8 cellular contexts compared by ENCODE assay signal in the genomic region with DNA sequence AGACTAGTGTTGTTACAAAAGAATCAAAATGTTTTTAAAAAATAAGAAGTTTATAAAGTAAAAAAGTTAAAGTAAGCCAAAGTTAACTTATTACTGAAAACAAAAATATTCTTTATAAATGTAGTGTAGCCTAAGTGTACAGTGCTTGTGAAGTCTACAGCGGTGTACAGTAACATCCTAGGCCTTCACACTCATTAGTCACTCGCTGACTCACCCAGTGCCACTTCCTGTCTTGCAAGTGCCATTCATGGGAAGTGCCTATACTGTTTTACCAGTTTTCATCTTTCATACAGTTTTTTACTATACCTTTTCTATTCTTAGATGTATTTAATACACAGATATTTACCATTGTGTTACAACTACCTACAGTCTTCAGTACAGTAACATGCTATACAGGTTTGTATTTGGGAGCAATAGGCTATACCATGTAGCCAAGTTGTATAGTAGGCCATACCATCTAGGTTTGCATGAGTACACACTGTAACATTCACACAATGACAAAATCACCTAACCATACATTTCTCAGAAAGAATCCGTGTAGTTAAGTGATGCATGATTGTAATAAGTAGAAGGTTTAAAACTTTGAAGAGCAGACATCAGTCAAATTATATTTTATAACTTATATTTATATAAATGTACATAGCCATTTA. TPM values are rescaled to one million over a fixed set of nuclear protein-coding genes. Genes with fewer than 3 reads are reported as not detected.
DNase-seq lines count a peak whose midpoint lies in the region; ATAC-seq and FAIRE-seq lines count a peak whose summit lies in the region.

No MANE protein-coding gene starts in this region.

- H3K27ac ChIP-seq in mesendoderm (ENCODE audit: low read depth, low read length) = no peak overlapping the region

- DNase-seq in HTR-8/SVneo (ENCODE audit: insufficient read length, low spot score) (peak; percentile 7), kidney glomerular epithelial cell (lab: John Stamatoyannopoulos, UW) (peak; percentile 69), mesendoderm (no peak), NCI-H2171 treated with DMSO at 0.1 percent for 48 hours (lab: John Stamatoyannopoulos, UW) (no peak), pons (ENCODE audit: low spot score) (no peak), sciatic nerve (ENCODE audit: low spot score) (no peak)
- peak; percentile 39 for DNase-seq in activated CD8-positive, alpha-beta memory T cell treated with anti-CD3 and anti-CD28 coated beads, Interleukin-2, amount 50 U/mL, for 4 hours

- no peaks in the 10 kb centered on the region for H3K4me1 ChIP-seq in mesendoderm (ENCODE audit: control insufficient read depth, low read depth, low read length)

- no peak overlapping the region for H3K4ac ChIP-seq in mesendoderm (ENCODE audit: low read depth, low read length)

- FAIRE-seq in HTR-8/SVneo (lab: Jason Lieb, UNC) = no peak

- no peak overlapping the region for H3K56ac ChIP-seq in mesendoderm (ENCODE audit: low read length)

- H3K23ac ChIP-seq in mesendoderm (ENCODE audit: low read length) = no peak overlapping the region

- H3K4me3 ChIP-seq in mesendoderm (ENCODE audit: low read length) = no peak overlapping the region

- ATAC-seq in GM18520 (IDR thresholded peaks at IDR 0.05; ENCODE audit: unreplicated experiment) (peak; percentile 75), sciatic nerve (no peak)

- H2BK15ac ChIP-seq in mesendoderm (replicated peaks; ENCODE audit: low read depth) = no peak overlapping the region

- H2BK5ac ChIP-seq in mesendoderm (ENCODE audit: low read length) = no peak overlapping the region

- no peak overlapping the region for H3K4me2 ChIP-seq in mesendoderm (ENCODE audit: low read length)

- no peak overlapping the region for H3K18ac ChIP-seq in mesendoderm (ENCODE audit: low read length)

- no peak overlapping the region for H4K8ac ChIP-seq in mesendoderm (ENCODE audit: low read depth, low read length)

- H3K27me3 ChIP-seq in mesendoderm (ENCODE audit: insufficient read depth, low read length, poor library complexity) = no peaks in the 10 kb centered on the region

- no peak overlapping the region for H4K5ac ChIP-seq in mesendoderm (ENCODE audit: low read length)

- H3K79me2 ChIP-seq in mesendoderm (ENCODE audit: control insufficient read depth, insufficient read depth, low read length) = no peaks in the 10 kb centered on the region

- no CpG with 5 or more reads among the region's 3 CpGs for WGBS in mesendoderm (ENCODE audit: extremely low coverage, insufficient coverage, low lambda C conversion rate)

- intact Hi-C loops in sciatic nerve (cut with DNase I) = no loop called here

- H3K79me1 ChIP-seq in mesendoderm (ENCODE audit: low read length) = no peaks in the 10 kb centered on the region

- H3K36me3 ChIP-seq in mesendoderm (ENCODE audit: control insufficient read depth, insufficient read depth, low read length) = no peaks in the 10 kb centered on the region

- no peak overlapping the region for H2AK5ac ChIP-seq in mesendoderm (ENCODE audit: low read length)

- no peak overlapping the region for H2BK120ac ChIP-seq in mesendoderm (ENCODE audit: low read depth, low read length)

- no peak overlapping the region for H3K9ac ChIP-seq in mesendoderm (ENCODE audit: low read length)

RNA-seq across cellular contexts. Expression of gene SERPINB7, which starts 13.4 kb away (rescaled TPM):
- not detected for polyA plus RNA-seq in mesendoderm (2013, experiment 1 of 2)
- not detected for polyA plus RNA-seq in mesendoderm (2013, experiment 2 of 2)
- total RNA-seq in sciatic nerve = 0.53 TPM

Comparison
In these comparisons a context has a peak if more than half of its experiments do, and no peak if none do; other contexts are left out.
1. DNase-seq: peak in HTR-8/SVneo (single experiment), activated CD8-positive, alpha-beta memory T cell treated with anti-CD3 and anti-CD28 coated beads, Interleukin-2, amount 50 U/mL, for 4 hours (single experiment) and kidney glomerular epithelial cell (single experiment); none in mesendoderm (single experiment), NCI-H2171 treated with DMSO at 0.1 percent for 48 hours (single experiment), pons (single experiment) and sciatic nerve (single experiment).